ENCODE assay signal across 29 cellular contexts in genomic region chr6:151180321-151180720, GRCh38. TPM values are rescaled to one million over a fixed set of nuclear protein-coding genes. Genes with fewer than 3 reads are reported as not detected.
"Had no signal": no experiment of that assay in that cellular context is flagged by ENCODE, and none has a peak within 500 bp of the region (broad histone marks: within the 10 kb centered on the region; RNA-seq: fewer than 3 reads in every experiment).

No MANE protein-coding gene starts in this region.

- H3K4me1 ChIP-seq: esophagus squamous epithelium, gastrocnemius medialis, pancreas, psoas muscle, right atrium auricular region, spleen, upper lobe of right lung had no signal

- H3K9me3 ChIP-seq: esophagus squamous epithelium, gastrocnemius medialis, neutrophil, pancreas, psoas muscle, right atrium auricular region, thyroid gland, upper lobe of right lung had no signal

- H3K27ac ChIP-seq: coronary artery, esophagus squamous epithelium, gastrocnemius medialis, neutrophil, pancreas, psoas muscle, right atrium auricular region, spleen, thyroid gland, upper lobe of right lung, VCaP had no signal

- H3K4me3 ChIP-seq: coronary artery, esophagus squamous epithelium, gastrocnemius medialis, pancreas, psoas muscle, right atrium auricular region, spleen, thyroid gland, upper lobe of right lung had no signal

- H3K36me3 ChIP-seq: esophagus squamous epithelium, gastrocnemius medialis, neutrophil, pancreas, right atrium auricular region, spleen, thyroid gland, upper lobe of right lung had no signal

- ATAC-seq: activated CD4-positive, CD25-positive, alpha-beta regulatory T cell treated with anti-CD3 and anti-CD28 coated beads, Interleukin-2, amount 50 U/mL, for 24 hours; gastrocnemius medialis; left ventricle myocardium superior; naive thymus-derived CD8-positive, alpha-beta T cell; pancreas; psoas muscle; upper lobe of right lung had no signal

- DNase-seq: activated CD4-positive, alpha-beta memory T cell treated with anti-CD3 and anti-CD28 coated beads, Interleukin-2, amount 10 ng/mL, durations not matched to agents 7 days and 5 days; activated CD4-positive, alpha-beta T cell treated with anti-CD3 and anti-CD28 coated beads, Interleukin-2, amount 10 ng/mL, durations not matched to agents 24 days and 14 days; activated effector memory CD4-positive, alpha-beta T cell treated with anti-CD3 and anti-CD28 coated beads, Interleukin-2, amount 50 U/mL, for 16 hours; activated naive CD4-positive, alpha-beta T cell treated with anti-CD3 and anti-CD28 coated beads, Interleukin-2, amount 10 ng/mL, durations not matched to agents 7 days and 5 days; activated T-cell treated with anti-CD3 and anti-CD28 coated beads for 4 hours; amygdala; cerebellar nuclear complex; esophagus squamous epithelium; gastrocnemius medialis; head of caudate nucleus; left ventricle myocardium superior; mammary epithelial cell; naive thymus-derived CD8-positive, alpha-beta T cell; pancreas; psoas muscle; spleen; stimulated activated CD4-positive, alpha-beta T cell treated with anti-CD3 and anti-CD28 coated beads, Interleukin-4, amount 100 ng/mL, for 1 hour; stimulated activated naive CD4-positive, alpha-beta T cell treated with Interleukin-2 at 50 U/mL for 16 hours; substantia nigra; T-helper 9 cell; thyroid gland; upper lobe of right lung had no signal

- FAIRE-seq: bronchial epithelial cell, islet of Langerhans, pancreas had no signal

RNA-seq across cellular contexts. Expression of gene AKAP12, which starts 59.4 kb away (rescaled TPM):
- total RNA-seq: naive thymus-derived CD8-positive, alpha-beta T cell had no signal
